Comparison of ENCODE assay signal across 14 cellular contexts in genomic region chr11:67031791-67032561, GRCh38. TPM values are rescaled to one million over a fixed set of nuclear protein-coding genes. Genes with fewer than 3 reads are reported as not detected.
A peak's percentile ranks its signal among the peaks of the same experiment; 100 is the strongest.
DNase-seq lines count a peak whose midpoint lies in the region; ATAC-seq, FAIRE-seq and TF ChIP-seq lines count a peak whose summit lies in the region.
"Had no signal": no experiment of that assay in that cellular context is flagged by ENCODE, and none has a peak within 500 bp of the region (broad histone marks: within the 10 kb centered on the region; RNA-seq: fewer than 3 reads in every experiment).

No MANE protein-coding gene starts in this region.

- H3K36me3 ChIP-seq in brain microvascular endothelial cell (replicated peaks) (no peaks in the 10 kb centered on the region), keratinocyte (ENCODE audit: control insufficient read depth in 2 of 2, extremely low read depth in 1 of 2, insufficient read depth in 2 of 2, low read length in 2 of 2) (no peaks in the 10 kb centered on the region), esophagus squamous epithelium (no peaks in the 10 kb centered on the region)
- H3K36me3 ChIP-seq: cardiac muscle cell, upper lobe of right lung had no signal

- intact Hi-C loops in esophagus squamous epithelium (cut with DNase I), result no loop called here

- H3K4me3 ChIP-seq in brain microvascular endothelial cell (ENCODE audit: low read depth, low read length), result no peak overlapping the region
- no peak overlapping the region for H3K4me3 ChIP-seq in keratinocyte (ENCODE audit: control insufficient read depth in 2 of 3, extremely low read depth in 1 of 3, insufficient read depth in 2 of 3, low read depth in 1 of 3, low read length in 3 of 3)
- no peak overlapping the region for H3K4me3 ChIP-seq in esophagus squamous epithelium
- H3K4me3 ChIP-seq: cardiac muscle cell, skin epidermis, upper lobe of right lung had no signal

- no peak for TF ChIP-seq POLR2A in esophagus squamous epithelium (IDR thresholded peaks at IDR 0.05)

- TF ChIP-seq CTCF in C4-2B (conservative IDR thresholded peaks at IDR 0.05) (no peak), brain microvascular endothelial cell (IDR thresholded peaks at IDR 0.05; ENCODE audit: low read depth, low read length, missing control alignments) (no peak), keratinocyte (optimal IDR thresholded peaks at IDR 0.05 in 1 of 3, IDR thresholded peaks at IDR 0.05 in 1 of 3, conservative IDR thresholded peaks at IDR 0.05 in 1 of 3; ENCODE audit: extremely low read depth in 1 of 3, insufficient read depth in 2 of 3, low read length in 3 of 3) (no peak), esophagus squamous epithelium (IDR thresholded peaks at IDR 0.05) (no peak)

- H3K9me3 ChIP-seq in keratinocyte (ENCODE audit: control insufficient read depth, low read depth, low read length) (no peaks in the 10 kb centered on the region), esophagus squamous epithelium (no peaks in the 10 kb centered on the region)
- H3K9me3 ChIP-seq: upper lobe of right lung had no signal

- ATAC-seq in GM18870 (IDR thresholded peaks at IDR 0.05; ENCODE audit: unreplicated experiment), result no peak

- DNase-seq in NCI-H226 (peak; percentile 31), brain microvascular endothelial cell (peak; percentile 71), keratinocyte (ENCODE audit: low read depth, low spot score) (no peak), MV-4-11 (lab: John Stamatoyannopoulos, UW) (no peak), esophagus squamous epithelium (lab: John Stamatoyannopoulos, UW) (no peak), KG1 (lab: John Stamatoyannopoulos, UW) (no peak)
- DNase-seq: DND-41, upper lobe of right lung had no signal

- FAIRE-seq in keratinocyte (lab: Jason Lieb, UNC), result peak; percentile 70
- FAIRE-seq: GM18507 had no signal

- H4K20me1 ChIP-seq in keratinocyte (ENCODE audit: control insufficient read depth, extremely low read depth, insufficient read depth, low read length), result no peaks in the 10 kb centered on the region

- peaks cover 3% of the 10 kb centered on the region for H3K9me1 ChIP-seq in keratinocyte (ENCODE audit: control insufficient read depth, extremely low read depth, insufficient read depth, low read length)

- no peaks in the 10 kb centered on the region for H3K79me2 ChIP-seq in keratinocyte (ENCODE audit: control insufficient read depth, insufficient read depth, low read length)

- in situ Hi-C loops in brain microvascular endothelial cell (cut with HindIII; ENCODE audit: low pct_ligation_motif_present, low sequenced_read_pairs), result no loop called here

- H2AFZ ChIP-seq in keratinocyte (ENCODE audit: control insufficient read depth, low read length), result no peak overlapping the region

- H3K4me1 ChIP-seq in keratinocyte (ENCODE audit: control insufficient read depth, extremely low read depth, insufficient read depth, low read length), result peaks cover 49% of the 10 kb centered on the region
- peaks cover 13 to 41% (median 19%) of the 10 kb centered on the region in 3 donors for H3K4me1 ChIP-seq in esophagus squamous epithelium
- H3K4me1 ChIP-seq: upper lobe of right lung had no signal

- H3K27ac ChIP-seq in C4-2B (peak overlapping the region; percentile 3; the same call in 1 of the 2 replicates), brain microvascular endothelial cell (peak overlapping the region; percentile 85), keratinocyte (ENCODE audit: control insufficient read depth, insufficient read depth, low read length) (peak overlapping the region; percentile 20), esophagus squamous epithelium (no peak overlapping the region)
- H3K27ac ChIP-seq: cardiac muscle cell, upper lobe of right lung had no signal

- H3K9ac ChIP-seq in keratinocyte (ENCODE audit: control insufficient read depth, extremely low read depth, insufficient read depth, low read length), result peak overlapping the region; percentile 54

- no peaks in the 10 kb centered on the region for H3K27me3 ChIP-seq in brain microvascular endothelial cell (replicated peaks)
- peaks cover 22% of the 10 kb centered on the region for H3K27me3 ChIP-seq in keratinocyte (ENCODE audit: control insufficient read depth, extremely low read depth, insufficient read depth, low read length)
- peaks cover 0 to 17% (median 0%) of the 10 kb centered on the region in 4 donors for H3K27me3 ChIP-seq in esophagus squamous epithelium
- H3K27me3 ChIP-seq: upper lobe of right lung had no signal

- dilution Hi-C loops in keratinocyte (cut with MboI; ENCODE audit: extremely low pct_ligation_motif_present, low sequenced_read_pairs), result no loop called here

- peak overlapping the region; percentile 50 for H3K4me2 ChIP-seq in keratinocyte (ENCODE audit: control insufficient read depth, extremely low read depth, insufficient read depth, low read depth, low read length)

- WGBS in esophagus squamous epithelium, 2 donors, result 45 to 49% methylated on average over 18 to 23 of the region's 23 CpGs

RNA-seq across cellular contexts. Expression of gene SYT12, which starts 9.0 kb away (rescaled TPM):
- polyA plus RNA-seq in keratinocyte, result 0.05 to 0.09 TPM in 2 of 3 replicates, not detected in the other
- not detected for polyA plus RNA-seq in keratinocyte (2011; ENCODE audit: low read depth)
- polyA plus RNA-seq in keratinocyte (2011; cell fraction: cytosol; rRNA removed), result 0.01 and 0.02 TPM in 2 replicates
- polyA plus RNA-seq in keratinocyte (2011; cell fraction: nucleus; rRNA removed), result 0.05 and 0.23 TPM in 2 replicates
- polyA plus RNA-seq in keratinocyte (2012; ENCODE audit: low replicate concordance), result 0.08 and 0.16 TPM in 2 replicates
- polyA minus RNA-seq in keratinocyte, result 0.03 to 0.16 TPM (median 0.13 TPM) in 3 replicates
- 0.38 TPM for polyA minus RNA-seq in keratinocyte (2011; cell fraction: cytosol; rRNA and poly(A)+ RNA removed)
- 0.11 and 0.16 TPM in 2 replicates for polyA minus RNA-seq in keratinocyte (2011; cell fraction: nucleus; rRNA and poly(A)+ RNA removed)
- total RNA-seq in esophagus squamous epithelium, result 1 to 10 TPM in 2 of 4 donors, under 1 TPM in 2; 0.76 to 1.7 (median 0.99) TPM
- total RNA-seq: upper lobe of right lung had no signal
- polyA plus RNA-seq: cardiac muscle cell had no signal

RNA-seq across cellular contexts. Expression of gene RHOD, which starts 24.7 kb away (rescaled TPM):
- 113 to 235 TPM (median 119 TPM) in 3 replicates for polyA plus RNA-seq in keratinocyte
- 534 TPM for polyA plus RNA-seq in keratinocyte (2011; ENCODE audit: low read depth)
- polyA plus RNA-seq in keratinocyte (2011; cell fraction: cytosol; rRNA removed), result 86.2 and 199 TPM in 2 replicates
- 50.8 and 66.9 TPM in 2 replicates for polyA plus RNA-seq in keratinocyte (2011; cell fraction: nucleus; rRNA removed)
- 156 and 276 TPM in 2 replicates for polyA plus RNA-seq in keratinocyte (2012; ENCODE audit: low replicate concordance)
- polyA minus RNA-seq in keratinocyte, result 35.5 to 161 TPM (median 81.9 TPM) in 3 replicates
- 171 TPM for polyA minus RNA-seq in keratinocyte (2011; cell fraction: cytosol; rRNA and poly(A)+ RNA removed)
- polyA minus RNA-seq in keratinocyte (2011; cell fraction: nucleus; rRNA and poly(A)+ RNA removed), result 25.4 and 34.8 TPM in 2 replicates
- 100 to 1,000 TPM; 122 to 219 (median 169) TPM for total RNA-seq in esophagus squamous epithelium

RNA-seq across cellular contexts. Expression of gene C11orf86, which starts 56.9 kb away (rescaled TPM):
- not detected in 3 replicates for polyA plus RNA-seq in keratinocyte
- not detected for polyA plus RNA-seq in keratinocyte (2011; ENCODE audit: low read depth)
- polyA plus RNA-seq in keratinocyte (2011; cell fraction: cytosol; rRNA removed), result not detected in 2 replicates
- polyA plus RNA-seq in keratinocyte (2011; cell fraction: nucleus; rRNA removed), result not detected in 2 replicates
- polyA plus RNA-seq in keratinocyte (2012; ENCODE audit: low replicate concordance), result not detected in 2 replicates
- polyA minus RNA-seq in keratinocyte, result not detected in 3 replicates
- polyA minus RNA-seq in keratinocyte (2011; cell fraction: cytosol; rRNA and poly(A)+ RNA removed), result not detected
- polyA minus RNA-seq in keratinocyte (2011; cell fraction: nucleus; rRNA and poly(A)+ RNA removed), result not detected in 2 replicates
- not detected for total RNA-seq in esophagus squamous epithelium
- total RNA-seq: cardiac muscle cell, left cardiac atrium, upper lobe of right lung had no signal
- polyA plus RNA-seq: cardiac muscle cell had no signal

Comparison
In these comparisons a context has a peak if more than half of its experiments do, and no peak if none do; other contexts are left out.
1. H3K27ac ChIP-seq: peak in C4-2B (single experiment), brain microvascular endothelial cell (single experiment) and keratinocyte (single experiment); none in esophagus squamous epithelium (0 of 4).
2. DNase-seq: peak in NCI-H226 (single experiment) and brain microvascular endothelial cell (single experiment); none in keratinocyte (single experiment), MV-4-11 (single experiment), esophagus squamous epithelium (single experiment) and KG1 (single experiment).